10 cellular contexts compared by ENCODE assay signal in genomic region chr1:234617986-234618725, GRCh38. TPM values are rescaled to one million over a fixed set of nuclear protein-coding genes. Genes with fewer than 3 reads are reported as not detected.
DNase-seq lines count a peak whose midpoint lies in the region; ATAC-seq and TF ChIP-seq lines count a peak whose summit lies in the region.
"Had no signal": no experiment of that assay in that cellular context is flagged by ENCODE, and none has a peak within 500 bp of the region (broad histone marks: within the 10 kb centered on the region; RNA-seq: fewer than 3 reads in every experiment).

No MANE protein-coding gene starts in this region.

- H3K9me3 ChIP-seq in MG63: no peaks in the 10 kb centered on the region
- H3K9me3 ChIP-seq in neuron (ENCODE audit: low read length): no peaks in the 10 kb centered on the region

- H3K4me1 Mint-ChIP-seq in endothelial cell (ENCODE audit: unreplicated experiment): peaks cover 34% of the 10 kb centered on the region

- no peaks in the 10 kb centered on the region for H3K27me3 Mint-ChIP-seq in endothelial cell (ENCODE audit: unreplicated experiment)

- DNase-seq in DMS 273 treated with DMSO at 0.1 percent for 48 hours (lab: John Stamatoyannopoulos, UW) (peak; percentile 23), MG63 (peak; percentile 26), endothelial cell (ENCODE audit: low spot score) (no peak), SKM-1 (lab: John Stamatoyannopoulos, UW; ENCODE audit: unreplicated experiment) (no peak), NCI-H2227 (lab: John Stamatoyannopoulos, UW; ENCODE audit: unreplicated experiment) (no peak)
- DNase-seq in activated CD4-positive, alpha-beta T cell treated with anti-CD3 and anti-CD28 coated beads for 1 hour: no peak
- DNase-seq: head of caudate nucleus, NCI-H524 treated with DMSO at 0.1 percent for 48 hours had no signal

- H3K9me3 Mint-ChIP-seq in endothelial cell (ENCODE audit: unreplicated experiment): no peaks in the 10 kb centered on the region

- peak overlapping the region; percentile 96 for H3K27ac Mint-ChIP-seq in endothelial cell (ENCODE audit: unreplicated experiment)

- no peak for TF ChIP-seq CTCF in endothelial cell (IDR thresholded peaks at IDR 0.05; ENCODE audit: unreplicated experiment)

- ATAC-seq in GM21526 (IDR thresholded peaks at IDR 0.05; ENCODE audit: low FRiP score, unreplicated experiment): no peak

- H3K4me3 Mint-ChIP-seq in endothelial cell (ENCODE audit: unreplicated experiment): no peak overlapping the region

- H3K4me1 ChIP-seq in neuron (ENCODE audit: insufficient read depth, low read length): peaks cover 31% of the 10 kb centered on the region

- no peaks in the 10 kb centered on the region for H3K36me3 Mint-ChIP-seq in endothelial cell (ENCODE audit: low read depth, unreplicated experiment)

- H3K36me3 ChIP-seq in MG63 (no peaks in the 10 kb centered on the region), neuron (ENCODE audit: insufficient read depth, low read length) (no peaks in the 10 kb centered on the region)

- H3K4me3 ChIP-seq in MG63 (no peak overlapping the region), neuron (ENCODE audit: low read length) (no peak overlapping the region)

- H3K27me3 ChIP-seq in MG63: no peaks in the 10 kb centered on the region
- H3K27me3 ChIP-seq in neuron (ENCODE audit: insufficient read depth, low read length): no peaks in the 10 kb centered on the region

- peak overlapping the region; percentile 49 for H2AFZ ChIP-seq in neuron (ENCODE audit: low read depth, low read length)

RNA-seq across cellular contexts. Expression of gene IRF2BP2, which starts 8.2 kb away (rescaled TPM):
- 52.8 and 67.4 TPM in 2 replicates for total RNA-seq in MG63 (2014; rRNA removed; shearing (Covaris generic); ENCODE audit: low replicate concordance)
- 158 TPM for total RNA-seq in endothelial cell (ENCODE audit: unreplicated experiment)

Comparison
In these comparisons a context has a peak if more than half of its experiments do, and no peak if none do; other contexts are left out.
1. DNase-seq: peak in DMS 273 treated with DMSO at 0.1 percent for 48 hours (single experiment) and MG63 (single experiment); none in endothelial cell (single experiment), SKM-1 (single experiment), activated CD4-positive, alpha-beta T cell treated with anti-CD3 and anti-CD28 coated beads for 1 hour (single experiment) and NCI-H2227 (single experiment).